In genomic region chr17:80738987-80739730, GRCh38 we compare ENCODE assay signal across 1 cellular context.
TF ChIP-seq lines count a peak whose summit lies in the region.

No MANE protein-coding gene starts in this region.

TF ChIP-seq in GM12878, 131 proteins besides CTCF, POLR2A, EP300 and RAD21 (continued from another document):
- TF ChIP-seq ZBTB11 (CRISPR knock-in tag; IDR thresholded peaks at IDR 0.05) = no peak
